In the genomic region with DNA sequence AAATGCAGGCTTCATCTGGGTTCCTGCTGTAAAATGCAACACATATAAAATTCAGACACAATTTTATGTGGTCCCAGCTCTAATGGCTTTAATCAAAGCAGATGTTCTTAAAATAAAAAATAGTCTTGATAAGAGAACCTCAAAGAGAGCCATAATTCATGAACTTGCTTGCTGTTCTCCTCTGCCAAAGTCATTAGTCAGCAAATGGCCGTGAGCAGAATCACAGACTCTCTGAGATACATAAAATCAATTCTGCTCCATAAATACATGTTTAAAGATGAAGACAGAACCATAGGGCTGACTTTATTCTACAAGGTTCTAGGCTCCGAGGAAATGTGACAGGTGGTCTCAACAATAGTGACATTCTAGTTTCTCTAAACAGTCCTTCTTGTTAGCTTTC, we compare ENCODE assay signal across 19 cellular contexts.
"Had no signal": no experiment of that assay in that cellular context is flagged by ENCODE, and none has a peak within 500 bp of the region (broad histone marks: within the 10 kb centered on the region; RNA-seq: fewer than 3 reads in every experiment).

No MANE protein-coding gene starts in this region.

- DNase-seq: KBM-7, NCI-H1092, NCI-H1105 treated with DMSO at 0.1 percent for 48 hours, NCI-H1417 treated with DMSO at 0.1 percent for 48 hours, NCI-H146, NCI-H1694 treated with DMSO at 0.1 percent for 48 hours, NCI-H1930, NCI-H2081, NCI-H2107, NCI-H2227 treated with DMSO at 0.1 percent for 48 hours, NCI-H524, NCI-H526 treated with DMSO at 0.1 percent for 48 hours, NCI-H774, Right ventricle myocardium superior, RPMI8226, SIG-M5, SK-N-SH had no signal

- H3K4me2 ChIP-seq: SK-N-SH had no signal

- H3K9ac ChIP-seq: SK-N-SH had no signal

- H3K27ac ChIP-seq: SJSA1 had no signal

- H3K4me3 ChIP-seq: SJSA1 had no signal

- H3K9me2 ChIP-seq: SK-N-SH had no signal

- H3K4me1 ChIP-seq: SJSA1 had no signal

- H3K27me3 ChIP-seq: SJSA1 had no signal

- FAIRE-seq: RCC 7860 had no signal

- H3K36me3 ChIP-seq: SJSA1 had no signal

- H3K9me3 ChIP-seq: SJSA1, SK-N-SH had no signal
